In the genomic region with DNA sequence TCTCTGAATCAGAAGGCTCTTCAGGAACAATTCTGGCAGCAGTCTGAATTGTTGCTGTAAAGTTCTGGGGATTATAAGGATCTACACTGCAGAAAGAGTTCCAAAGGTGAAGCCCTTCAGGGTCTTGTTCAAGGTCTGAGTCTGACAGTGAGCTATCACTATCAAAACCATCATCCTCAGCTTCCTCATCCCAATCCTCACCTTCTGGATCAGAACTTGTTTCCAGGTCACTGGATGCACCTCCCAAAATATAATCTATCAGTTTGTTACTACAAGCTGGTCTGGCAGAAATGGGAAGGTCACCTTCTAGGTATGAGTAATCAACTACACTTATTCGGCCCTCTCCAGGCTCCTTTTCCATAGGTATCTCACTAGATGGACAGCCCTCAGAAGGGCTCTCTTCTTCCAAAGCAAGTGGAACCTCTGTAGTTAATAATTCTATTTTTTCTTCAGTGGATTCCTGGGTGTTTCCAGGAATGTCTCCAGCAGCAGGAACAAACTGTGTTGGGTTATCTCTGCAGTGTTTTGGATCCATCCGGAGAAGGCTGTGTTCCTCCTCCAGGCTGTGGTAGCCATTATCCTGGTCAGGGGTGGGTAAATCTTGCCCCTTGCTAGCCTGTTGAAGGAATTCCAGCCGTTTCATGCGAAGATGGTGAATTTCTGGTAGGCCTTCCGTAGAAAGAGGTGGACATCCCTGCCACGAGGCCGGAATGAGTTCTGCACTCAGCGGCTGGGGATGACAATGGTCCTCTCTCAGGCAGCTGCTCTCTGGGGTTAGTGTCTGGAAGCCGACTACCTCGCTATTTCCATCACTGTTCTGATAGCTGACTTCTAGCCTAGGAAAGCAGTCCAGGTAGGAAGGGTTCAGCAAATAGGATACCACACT, we compare ENCODE assay signal across 8 cellular contexts. TPM values are rescaled to one million over a fixed set of nuclear protein-coding genes. Genes with fewer than 3 reads are reported as not detected.
DNase-seq lines count a peak whose midpoint lies in the region; ATAC-seq and TF ChIP-seq lines count a peak whose summit lies in the region.

No MANE protein-coding gene starts in this region.

- H3K9ac ChIP-seq in HCT116 (ENCODE audit: low read length) (peak overlapping the region; percentile 96), skeletal muscle tissue (ENCODE audit: low read depth in 1 of 3, low read length in 3 of 3) (peak overlapping the region; percentile 97 to 98 (median 97))

- no peak for ATAC-seq in HCT116
- no peak for ATAC-seq in gastroesophageal sphincter
- no peak for ATAC-seq in HG03442 (IDR thresholded peaks at IDR 0.05; ENCODE audit: unreplicated experiment)

- TF ChIP-seq CTCF in HCT116 (IDR thresholded peaks at IDR 0.05 in 2 of 3, conservative IDR thresholded peaks at IDR 0.05 in 1 of 3; ENCODE audit: borderline replicate concordance in 1 of 3, insufficient read depth in 1 of 3, low read depth in 2 of 3, low read length in 2 of 3) (no peak), VCaP (conservative IDR thresholded peaks at IDR 0.05) (no peak), gastroesophageal sphincter (IDR thresholded peaks at IDR 0.05) (no peak)

- CTCF ChIA-PET in HCT116 (lab: Charles Lee), result interaction anchor here (2.7 kb wide), 1 partner anchor 12 kb away, joined by 25 read pairs; no protein-coding TSS in a partner anchor

- peak overlapping the region; percentile 82 for H3K4me2 ChIP-seq in HCT116 (ENCODE audit: low read length)

- no peaks in the 10 kb centered on the region for H3K9me2 ChIP-seq in HCT116 (ENCODE audit: insufficient read depth)

- H4K20me1 ChIP-seq in HCT116 (ENCODE audit: insufficient read depth), result peaks cover 26% of the 10 kb centered on the region

- H3K9me3 ChIP-seq in HCT116 (ENCODE audit: control insufficient read depth in 1 of 2, insufficient read depth in 1 of 2, low read depth in 1 of 2, low read length in 2 of 2), result no peaks in the 10 kb centered on the region
- no peaks in the 10 kb centered on the region for H3K9me3 ChIP-seq in gastroesophageal sphincter
- H3K9me3 ChIP-seq in skeletal muscle tissue (ENCODE audit: control insufficient read depth in 3 of 3, low read length in 3 of 3), result no peaks in the 10 kb centered on the region

- no peak for TF ChIP-seq RAD21 in HCT116 (IDR thresholded peaks at IDR 0.05; ENCODE audit: low read depth)

- TF ChIP-seq POLR2A in HCT116 (IDR thresholded peaks at IDR 0.05; ENCODE audit: borderline replicate concordance, extremely low read depth, insufficient read depth, insufficient read length), result no peak
- no peak for TF ChIP-seq POLR2A in gastroesophageal sphincter (IDR thresholded peaks at IDR 0.05)

- POLR2A ChIA-PET in HCT116 (lab: Charles Lee), result interaction anchor here (0.6 kb wide), 1 partner anchor 11 kb away, joined by 3 read pairs; no protein-coding TSS in a partner anchor

- H3K4me1 ChIP-seq in HCT116 (ENCODE audit: control insufficient read depth in 1 of 2, insufficient read depth in 2 of 2, low read length in 2 of 2) (peaks cover 25 to 36% of the 10 kb centered on the region in 2 experiments), gastroesophageal sphincter (peaks cover 5 to 35% (median 6%) of the 10 kb centered on the region in 3 donors), skeletal muscle tissue (ENCODE audit: control insufficient read depth in 3 of 3, insufficient read depth in 3 of 3, low read length in 3 of 3) (peaks cover 7 to 26% (median 17%) of the 10 kb centered on the region in 3 donors)

- no peak overlapping the region for H2AFZ ChIP-seq in HCT116 (ENCODE audit: low read depth, low read length, poor library complexity, severe bottlenecking)

- WGBS in gastroesophageal sphincter (ENCODE audit: low coverage in 1 of 2), 2 donors, result 0% methylated on average over 3 to 7 of the region's 10 CpGs

- TF ChIP-seq EP300 in gastroesophageal sphincter (IDR thresholded peaks at IDR 0.05), result no peak

- H3K27ac ChIP-seq in HCT116 (ENCODE audit: low read depth, low read length) (peak overlapping the region; percentile 93), VCaP (peak overlapping the region; percentile 98), gastroesophageal sphincter (peak overlapping the region; percentile 86 to 100 (median 98)), skeletal muscle tissue (ENCODE audit: low read depth, low read length) (peak overlapping the region; percentile 100)

- H3K36me3 ChIP-seq in HCT116 (ENCODE audit: control insufficient read depth in 1 of 2, insufficient read depth in 2 of 2, low read length in 2 of 2), result peaks cover 21 to 23% of the 10 kb centered on the region in 2 experiments
- peaks cover 0 to 7% of the 10 kb centered on the region in 2 donors for H3K36me3 ChIP-seq in gastroesophageal sphincter
- peaks cover 0 to 7% (median 4%) of the 10 kb centered on the region in 3 donors for H3K36me3 ChIP-seq in skeletal muscle tissue (ENCODE audit: control insufficient read depth in 3 of 3, insufficient read depth in 3 of 3, low read length in 3 of 3)

- H3K27me3 ChIP-seq in HCT116 (ENCODE audit: insufficient read depth, low read length) (no peaks in the 10 kb centered on the region), gastroesophageal sphincter (no peaks in the 10 kb centered on the region), skeletal muscle tissue (ENCODE audit: control insufficient read depth in 3 of 3, insufficient read depth in 3 of 3, low read length in 3 of 3) (no peaks in the 10 kb centered on the region)

- BruUV-seq in HCT116 (replicated peaks; lab: Mats Ljungman, UMichigan), result no TSS peak

- peak overlapping the region; percentile 74 to 95 for H3K4me3 ChIP-seq in HCT116 (replicated peaks in 1 of 2; ENCODE audit: low read depth in 1 of 2, low read length in 2 of 2)
- peak overlapping the region; percentile 49 to 94 for H3K4me3 ChIP-seq in gastroesophageal sphincter
- peak overlapping the region; percentile 90 to 98 (median 91) for H3K4me3 ChIP-seq in skeletal muscle tissue (ENCODE audit: low read length in 3 of 3)

- DNase-seq in HCT116 (ENCODE audit: low read depth, low spot score) (no peak), SIG-M5 treated with dmso at 0.1 percent for 504 hours (lab: John Stamatoyannopoulos, UW; ENCODE audit: unreplicated experiment) (no peak), NCI-H2029 treated with DMSO at 0.1 percent for 48 hours (lab: John Stamatoyannopoulos, UW) (no peak), SHP77 treated with DMSO at 0.1 percent for 48 hours (lab: John Stamatoyannopoulos, UW) (no peak)

- peaks cover 65% of the 10 kb centered on the region for H3K79me2 ChIP-seq in HCT116 (ENCODE audit: insufficient read depth, low read length)

- RAD21 ChIA-PET in HCT116 (lab: Charles Lee; ENCODE audit: low non-redundant PET in 1 of 2, low total read pairs in 2 of 2, uncharacterized antibody in 2 of 2, unreplicated experiment in 2 of 2), result no interaction called here

- intact Hi-C loops in HCT116 (cut with micrococcal nuclease), result no loop called here

TF ChIP-seq in HCT116, 20 proteins besides CTCF, POLR2A, EP300 and RAD21:
- no peak for TF ChIP-seq REST (IDR thresholded peaks at IDR 0.05; ENCODE audit: low read depth)
- no peak for TF ChIP-seq YY1 (IDR thresholded peaks at IDR 0.05; ENCODE audit: extremely low read depth, insufficient replicate concordance, low read depth, low read length)
- TF ChIP-seq ZNF274 (IDR thresholded peaks at IDR 0.05; ENCODE audit: low read depth, low read length), result no peak

RNA-seq across cellular contexts. Expression of gene PPP1R15B, which starts 1.5 kb away (rescaled TPM):
- total RNA-seq in HCT116 (2021; ENCODE audit: unreplicated experiment) (69.3 TPM), gastroesophageal sphincter (10 to 100 TPM; 44.4 to 53.2 (median 50.9) TPM), skeletal muscle tissue (30.3 TPM)
- 22.4 and 25.6 TPM in 2 replicates for polyA plus RNA-seq in HCT116 (2012)

RNA-seq across cellular contexts. Expression of gene PLEKHA6, which starts 50.4 kb away (rescaled TPM):
- total RNA-seq in HCT116 (2021; ENCODE audit: unreplicated experiment) (13.1 TPM), gastroesophageal sphincter (10 to 100 TPM in 2 of 4 donors, 1 to 10 TPM in 2; 8.7 to 17.8 (median 11.4) TPM), skeletal muscle tissue (1.0 TPM)
- polyA plus RNA-seq in HCT116 (2012), result 8.6 and 9.1 TPM in 2 replicates
